10 cellular contexts compared by ENCODE assay signal in genomic region chr19:2701361-2702169, GRCh38. TPM values are rescaled to one million over a fixed set of nuclear protein-coding genes. Genes with fewer than 3 reads are reported as not detected.
DNase-seq lines count a peak whose midpoint lies in the region; ATAC-seq, FAIRE-seq and TF ChIP-seq lines count a peak whose summit lies in the region.
"Had no signal": no experiment of that assay in that cellular context is flagged by ENCODE, and none has a peak within 500 bp of the region (broad histone marks: within the 10 kb centered on the region; RNA-seq: fewer than 3 reads in every experiment).

No MANE protein-coding gene starts in this region.

- no peak overlapping the region for H2AFZ ChIP-seq in SK-N-SH (ENCODE audit: low read depth)

- no peaks in the 10 kb centered on the region for H3K27me3 Mint-ChIP-seq in activated B cell treated with CpG ODN at 0.5 μM for 24 hours

- no peak for TF ChIP-seq POLR2A in stomach (IDR thresholded peaks at IDR 0.05)

- peaks cover 60% of the 10 kb centered on the region for H3K4me1 Mint-ChIP-seq in activated B cell treated with CpG ODN at 0.5 μM for 24 hours

- POLR2A ChIA-PET in SK-N-SH (lab: Yijun Ruan, JAX) (interaction anchor here (1.1 kb wide), 1 partner anchor 18 kb away, joined by 3 read pairs; no protein-coding TSS in a partner anchor), activated B cell treated with CpG ODN at 0.5 μM for 24 hours (lab: Charles Lee) (interaction anchor here (0.5 to 7.9 kb wide), 16 partner anchors 8 to 1047 kb away, joined by 3 to 176 read pairs (median 5); no protein-coding TSS in a partner anchor)

- intact Hi-C loops in activated B cell treated with CpG ODN at 0.5 μM for 24 hours (cut with micrococcal nuclease): loop anchor here (1.0 kb wide), 4 partner anchors 9 to 48 kb away; partner anchors contain the start of gene SLC39A3
- intact Hi-C loops in kidney (cut with DNase I): no loop called here
- intact Hi-C loops in stomach (cut with DNase I; ENCODE audit: low total_unique reads): no loop called here

- H3K4me2 ChIP-seq in SK-N-SH: peak overlapping the region; percentile 71

- H3K27ac ChIP-seq in SK-N-SH (ENCODE audit: low read depth in 2 of 2, low read length in 1 of 2): no peak overlapping the region
- no peak overlapping the region for H3K27ac ChIP-seq in kidney (ENCODE audit: low read depth in 2 of 2, low read length in 2 of 2)
- H3K27ac ChIP-seq in stomach: peak overlapping the region in 3 of 5 donors; percentile 64 to 79 (median 76)
- H3K27ac ChIP-seq: 22Rv1 had no signal

- H3K36me3 ChIP-seq in SK-N-SH (replicated peaks in 1 of 2; ENCODE audit: control insufficient read depth in 1 of 2, insufficient read depth in 2 of 2, low read length in 1 of 2) (no peaks in the 10 kb centered on the region), kidney (ENCODE audit: control insufficient read depth in 1 of 2, insufficient read depth in 2 of 2, low read length in 2 of 2) (no peaks in the 10 kb centered on the region), stomach (no peaks in the 10 kb centered on the region)

- H3K27ac Mint-ChIP-seq in activated B cell treated with CpG ODN at 0.5 μM for 24 hours: peak overlapping the region; percentile 89

- no peak for FAIRE-seq in kidney (lab: Jason Lieb, UNC)

- peaks cover 0 to 5% of the 10 kb centered on the region in 2 experiments; a peak in 1 of 4 replicates for H3K4me1 ChIP-seq in SK-N-SH (ENCODE audit: control insufficient read depth in 1 of 2, insufficient read depth in 2 of 2, low read depth in 1 of 2, low read length in 1 of 2)
- H3K4me1 ChIP-seq in kidney (ENCODE audit: control insufficient read depth in 1 of 2, insufficient read depth in 1 of 2, low read depth in 1 of 2, low read length in 2 of 2): peaks cover 3 to 8% of the 10 kb centered on the region in 2 donors
- H3K4me1 ChIP-seq in stomach: peaks cover 10 to 28% (median 23%) of the 10 kb centered on the region in 4 donors

- H3K9ac ChIP-seq in SK-N-SH (no peak overlapping the region), kidney (ENCODE audit: low read length in 2 of 2) (peak overlapping the region in 1 of 2 donors; percentile 65)

- no peak for ATAC-seq in SK-N-SH treated with all-trans-retinoic acid at 6 μM for 48 hours
- ATAC-seq in activated B cell treated with CpG ODN at 0.5 μM for 24 hours (ENCODE audit: low read depth): no peak

- no peaks in the 10 kb centered on the region for H3F3A ChIP-seq in SK-N-SH (replicated peaks; ENCODE audit: insufficient read depth)

- no peak for TF ChIP-seq RAD21 in SK-N-SH (IDR thresholded peaks at IDR 0.05; ENCODE audit: low read length)

- H3K4me3 ChIP-seq in SK-N-SH (ENCODE audit: low read depth in 2 of 2, low read length in 1 of 2) (peak overlapping the region; percentile 59 to 65), kidney (ENCODE audit: low read length in 2 of 2) (peak overlapping the region; percentile 44 to 52), stomach (peak overlapping the region; percentile 58 to 83 (median 74))

- H4K20me1 ChIP-seq in SK-N-SH (ENCODE audit: insufficient read depth): no peaks in the 10 kb centered on the region

- H3K27me3 ChIP-seq in SK-N-SH (ENCODE audit: insufficient read depth) (no peaks in the 10 kb centered on the region; the same call in 1 of the 2 replicates), stomach (no peaks in the 10 kb centered on the region)

- TF ChIP-seq EP300 in SK-N-SH (IDR thresholded peaks at IDR 0.05; ENCODE audit: borderline replicate concordance in 1 of 2, low read depth in 1 of 2, low read length in 1 of 2): no peak
- no peak for TF ChIP-seq EP300 in stomach (IDR thresholded peaks at IDR 0.05)

- CTCF ChIA-PET in SK-N-SH (lab: Yijun Ruan, JAX) (interaction anchor here (0.7 to 3.5 kb wide), 4 partner anchors 16 to 64 kb away, joined by 3 to 14 read pairs (median 3); no protein-coding TSS in a partner anchor), activated B cell treated with CpG ODN at 0.5 μM for 24 hours (lab: Charles Lee) (interaction anchor here (1.0 to 4.3 kb wide), 3 partner anchors 9 to 65 kb away, joined by 3 to 25 read pairs (median 4); no protein-coding TSS in a partner anchor)

- H3K9me3 ChIP-seq in SK-N-SH: no peaks in the 10 kb centered on the region
- H3K9me3 ChIP-seq in kidney (ENCODE audit: control insufficient read depth in 1 of 2, low read length in 2 of 2): no peaks in the 10 kb centered on the region
- H3K9me3 ChIP-seq in stomach: no peaks in the 10 kb centered on the region

- H3K4me3 Mint-ChIP-seq in activated B cell treated with CpG ODN at 0.5 μM for 24 hours: peak overlapping the region; percentile 85

- H3K9me3 Mint-ChIP-seq in activated B cell treated with CpG ODN at 0.5 μM for 24 hours: no peaks in the 10 kb centered on the region

- H3K36me3 Mint-ChIP-seq in activated B cell treated with CpG ODN at 0.5 μM for 24 hours (ENCODE audit: low read depth): peaks cover 11% of the 10 kb centered on the region

- no peak for DNase-seq in SK-N-SH
- no peak for DNase-seq in activated B cell treated with CpG ODN at 0.5 μM for 24 hours
- no peak for DNase-seq in kidney
- DNase-seq in stomach: no peak
- no peak for DNase-seq in HPDE6-E6E7 (ENCODE audit: extremely low spot score)
- DNase-seq in nucleus accumbens (lab: John Stamatoyannopoulos, UW): no peak
- no peak for DNase-seq in NCI-H510A (lab: John Stamatoyannopoulos, UW)
- DNase-seq: erythroblast had no signal

- H3K79me2 ChIP-seq in SK-N-SH (ENCODE audit: insufficient read depth): no peaks in the 10 kb centered on the region

- WGBS in SK-N-SH (ENCODE audit: low lambda C conversion rate): 12% methylated on average over 9 of the region's 9 CpGs
- WGBS in stomach, 5 donors: 6 to 8% (median 7%) methylated on average over 9 of the region's 9 CpGs

- H3K9me2 ChIP-seq in SK-N-SH: no peaks in the 10 kb centered on the region

- no peak for TF ChIP-seq CTCF in SK-N-SH (IDR thresholded peaks at IDR 0.05)
- no peak for TF ChIP-seq CTCF in activated B cell treated with CpG ODN at 0.5 μM for 24 hours (IDR thresholded peaks at IDR 0.05)
- no peak for TF ChIP-seq CTCF in kidney (IDR thresholded peaks at IDR 0.05; ENCODE audit: borderline replicate concordance, extremely low read depth, insufficient read depth)
- TF ChIP-seq CTCF in stomach (IDR thresholded peaks at IDR 0.05): no peak

TF ChIP-seq in SK-N-SH, 30 proteins besides CTCF, POLR2A, EP300 and RAD21 (continues in another document):
- no peak for TF ChIP-seq RCOR1 (IDR thresholded peaks at IDR 0.05; ENCODE audit: low read length)
- no peak for TF ChIP-seq TEAD4 (IDR thresholded peaks at IDR 0.05; ENCODE audit: borderline replicate concordance, insufficient read depth)
- no peak for TF ChIP-seq CHD2 (IDR thresholded peaks at IDR 0.05; ENCODE audit: low read length, partially characterized antibody)
- no peak for TF ChIP-seq RFX5 (IDR thresholded peaks at IDR 0.05; ENCODE audit: low read length)
- no peak for TF ChIP-seq MAX (IDR thresholded peaks at IDR 0.05; ENCODE audit: low read depth)
- TF ChIP-seq NRF1 (IDR thresholded peaks at IDR 0.05; ENCODE audit: low read depth, low read length): no peak
- no peak for TF ChIP-seq MEF2A (IDR thresholded peaks at IDR 0.05; ENCODE audit: borderline replicate concordance, low read depth)

TF ChIP-seq in SK-N-SH treated with all-trans-retinoic acid at 6 μM for 48 hours, 23 proteins besides CTCF, POLR2A, EP300 and RAD21 (continues in another document):
- TF ChIP-seq ZFP30 (CRISPR knock-in tag; IDR thresholded peaks at IDR 0.05): no peak
- no peak for TF ChIP-seq OSR1 (CRISPR knock-in tag; IDR thresholded peaks at IDR 0.05)
- no peak for TF ChIP-seq BACH2 (CRISPR knock-in tag; IDR thresholded peaks at IDR 0.05; ENCODE audit: borderline replicate concordance)
- TF ChIP-seq ZNF70 (CRISPR knock-in tag; IDR thresholded peaks at IDR 0.05): no peak
- TF ChIP-seq GLIS3 (CRISPR knock-in tag; IDR thresholded peaks at IDR 0.05): no peak
- no peak for TF ChIP-seq ZNF565 (CRISPR knock-in tag; conservative IDR thresholded peaks at IDR 0.05; ENCODE audit: low read depth)
- TF ChIP-seq, protein P1, sequence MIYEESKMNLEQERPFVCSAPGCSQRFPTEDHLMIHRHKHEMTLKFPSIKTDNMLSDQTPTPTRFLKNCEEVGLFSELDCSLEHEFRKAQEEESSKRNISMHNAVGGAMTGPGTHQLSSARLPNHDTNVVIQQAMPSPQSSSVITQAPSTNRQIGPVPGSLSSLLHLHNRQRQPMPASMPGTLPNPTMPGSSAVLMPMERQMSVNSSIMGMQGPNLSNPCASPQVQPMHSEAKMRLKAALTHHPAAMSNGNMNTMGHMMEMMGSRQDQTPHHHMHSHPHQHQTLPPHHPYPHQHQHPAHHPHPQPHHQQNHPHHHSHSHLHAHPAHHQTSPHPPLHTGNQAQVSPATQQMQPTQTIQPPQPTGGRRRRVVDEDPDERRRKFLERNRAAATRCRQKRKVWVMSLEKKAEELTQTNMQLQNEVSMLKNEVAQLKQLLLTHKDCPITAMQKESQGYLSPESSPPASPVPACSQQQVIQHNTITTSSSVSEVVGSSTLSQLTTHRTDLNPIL (CRISPR knock-in tag; IDR thresholded peaks at IDR 0.05; ENCODE audit: low read depth): no peak
- TF ChIP-seq ISL1 (CRISPR knock-in tag; IDR thresholded peaks at IDR 0.05): no peak
- TF ChIP-seq TOX (CRISPR knock-in tag; IDR thresholded peaks at IDR 0.05; ENCODE audit: borderline replicate concordance): no peak

RNA-seq across cellular contexts. Expression of gene GNG7, which starts 0.9 kb away (rescaled TPM):
- polyA plus RNA-seq in SK-N-SH (2012; rRNA removed) (1.6 and 2.2 TPM in 2 replicates), kidney (ENCODE audit: insufficient read depth, low read depth, low replicate concordance) (13.4 TPM), stomach (1 to 10 TPM; 3.4 to 7.0 (median 5.0) TPM)
- 1.6 and 1.9 TPM in 2 replicates for polyA plus RNA-seq in SK-N-SH (2012; cell fraction: cytosol; rRNA removed)
- polyA plus RNA-seq in SK-N-SH (2012; cell fraction: nucleus; rRNA removed): 2.8 and 3.1 TPM in 2 replicates
- total RNA-seq in activated B cell treated with CpG ODN at 0.5 μM for 24 hours (34.8 and 35.4 TPM in 2 replicates), kidney (9.9 TPM), stomach (10 to 100 TPM in 1 of 5 donors, 1 to 10 TPM in 3, under 1 TPM in 1; 0.58 to 15.1 (median 3.6) TPM)

RNA-seq across cellular contexts. Expression of gene DIRAS1, which starts 19.6 kb away (rescaled TPM):
- polyA plus RNA-seq in SK-N-SH (2012; rRNA removed) (9.0 and 9.7 TPM in 2 replicates), kidney (ENCODE audit: insufficient read depth, low read depth, low replicate concordance) (7.6 TPM), stomach (1 to 10 TPM; 2.1 to 8.4 (median 2.8) TPM)
- polyA plus RNA-seq in SK-N-SH (2012; cell fraction: cytosol; rRNA removed): 6.3 and 8.1 TPM in 2 replicates
- 7.4 and 9.0 TPM in 2 replicates for polyA plus RNA-seq in SK-N-SH (2012; cell fraction: nucleus; rRNA removed)
- total RNA-seq in activated B cell treated with CpG ODN at 0.5 μM for 24 hours (6.4 and 7.7 TPM in 2 replicates), kidney (2.3 TPM), stomach (1 to 10 TPM in 2 of 5 donors, under 1 TPM in 2, not detected in 1; 0.73 to 2.9 (median 1.0) TPM)

RNA-seq across cellular contexts. Expression of gene SLC39A3, which starts 38.3 kb away (rescaled TPM):
- polyA plus RNA-seq in SK-N-SH (2012; rRNA removed) (42.2 and 45.2 TPM in 2 replicates), kidney (ENCODE audit: insufficient read depth, low read depth, low replicate concordance) (38.0 TPM), stomach (10 to 100 TPM in 2 of 3 donors, 1 to 10 TPM in 1; 7.3 to 26.7 (median 14.9) TPM)
- 29.0 and 33.7 TPM in 2 replicates for polyA plus RNA-seq in SK-N-SH (2012; cell fraction: cytosol; rRNA removed)
- 28.9 and 39.2 TPM in 2 replicates for polyA plus RNA-seq in SK-N-SH (2012; cell fraction: nucleus; rRNA removed)
- total RNA-seq in activated B cell treated with CpG ODN at 0.5 μM for 24 hours (33.8 and 34.3 TPM in 2 replicates), kidney (31.1 TPM), stomach (10 to 100 TPM in 2 of 5 donors, 1 to 10 TPM in 2, not detected in 1; 3.6 to 33.6 (median 16.4) TPM)

Comparison
In these comparisons a context has a peak if more than half of its experiments do, and no peak if none do; other contexts are left out.
1. H3K27ac ChIP-seq: peak in stomach (3 of 5); none in SK-N-SH (0 of 2) and kidney (0 of 2).
2. Peak in every context shown above with its lines, with median percentiles within 50 percentile points of each other: H3K4me3 ChIP-seq.